Comparison of ENCODE assay signal across 1 cellular context in the genomic region with DNA sequence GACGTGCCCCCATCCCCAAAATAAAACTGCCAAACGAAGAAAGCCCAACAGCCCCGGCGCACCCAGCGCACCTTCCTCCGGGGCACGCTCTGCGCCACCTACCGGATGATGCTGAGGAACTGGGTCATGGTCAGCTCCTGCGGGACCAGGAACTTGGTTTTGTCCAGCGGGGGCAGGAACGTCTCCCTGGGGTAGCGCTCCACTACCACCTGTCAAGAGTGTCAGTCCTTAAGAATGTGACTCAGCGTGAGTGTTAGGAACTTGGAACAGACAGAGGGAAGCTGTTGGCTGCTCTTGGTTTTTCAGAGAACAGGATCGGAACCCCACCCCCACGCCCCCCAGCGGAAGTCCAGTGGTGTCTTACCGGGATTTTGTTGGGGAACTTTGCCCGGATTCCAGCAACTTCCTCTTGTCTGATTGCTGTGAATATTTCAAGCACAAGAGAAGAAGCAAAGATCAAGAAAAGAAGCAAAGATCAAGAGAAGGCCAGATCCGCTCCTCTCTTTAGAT.
TF ChIP-seq lines count a peak whose summit lies in the region.

No MANE protein-coding gene starts in this region.

TF ChIP-seq in A549, 52 proteins besides CTCF, POLR2A, EP300 and RAD21 (continued from another document):
- TF ChIP-seq, protein P1, sequence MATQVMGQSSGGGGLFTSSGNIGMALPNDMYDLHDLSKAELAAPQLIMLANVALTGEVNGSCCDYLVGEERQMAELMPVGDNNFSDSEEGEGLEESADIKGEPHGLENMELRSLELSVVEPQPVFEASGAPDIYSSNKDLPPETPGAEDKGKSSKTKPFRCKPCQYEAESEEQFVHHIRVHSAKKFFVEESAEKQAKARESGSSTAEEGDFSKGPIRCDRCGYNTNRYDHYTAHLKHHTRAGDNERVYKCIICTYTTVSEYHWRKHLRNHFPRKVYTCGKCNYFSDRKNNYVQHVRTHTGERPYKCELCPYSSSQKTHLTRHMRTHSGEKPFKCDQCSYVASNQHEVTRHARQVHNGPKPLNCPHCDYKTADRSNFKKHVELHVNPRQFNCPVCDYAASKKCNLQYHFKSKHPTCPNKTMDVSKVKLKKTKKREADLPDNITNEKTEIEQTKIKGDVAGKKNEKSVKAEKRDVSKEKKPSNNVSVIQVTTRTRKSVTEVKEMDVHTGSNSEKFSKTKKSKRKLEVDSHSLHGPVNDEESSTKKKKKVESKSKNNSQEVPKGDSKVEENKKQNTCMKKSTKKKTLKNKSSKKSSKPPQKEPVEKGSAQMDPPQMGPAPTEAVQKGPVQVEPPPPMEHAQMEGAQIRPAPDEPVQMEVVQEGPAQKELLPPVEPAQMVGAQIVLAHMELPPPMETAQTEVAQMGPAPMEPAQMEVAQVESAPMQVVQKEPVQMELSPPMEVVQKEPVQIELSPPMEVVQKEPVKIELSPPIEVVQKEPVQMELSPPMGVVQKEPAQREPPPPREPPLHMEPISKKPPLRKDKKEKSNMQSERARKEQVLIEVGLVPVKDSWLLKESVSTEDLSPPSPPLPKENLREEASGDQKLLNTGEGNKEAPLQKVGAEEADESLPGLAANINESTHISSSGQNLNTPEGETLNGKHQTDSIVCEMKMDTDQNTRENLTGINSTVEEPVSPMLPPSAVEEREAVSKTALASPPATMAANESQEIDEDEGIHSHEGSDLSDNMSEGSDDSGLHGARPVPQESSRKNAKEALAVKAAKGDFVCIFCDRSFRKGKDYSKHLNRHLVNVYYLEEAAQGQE (IDR thresholded peaks at IDR 0.05) = no peak
- TF ChIP-seq, protein P2, sequence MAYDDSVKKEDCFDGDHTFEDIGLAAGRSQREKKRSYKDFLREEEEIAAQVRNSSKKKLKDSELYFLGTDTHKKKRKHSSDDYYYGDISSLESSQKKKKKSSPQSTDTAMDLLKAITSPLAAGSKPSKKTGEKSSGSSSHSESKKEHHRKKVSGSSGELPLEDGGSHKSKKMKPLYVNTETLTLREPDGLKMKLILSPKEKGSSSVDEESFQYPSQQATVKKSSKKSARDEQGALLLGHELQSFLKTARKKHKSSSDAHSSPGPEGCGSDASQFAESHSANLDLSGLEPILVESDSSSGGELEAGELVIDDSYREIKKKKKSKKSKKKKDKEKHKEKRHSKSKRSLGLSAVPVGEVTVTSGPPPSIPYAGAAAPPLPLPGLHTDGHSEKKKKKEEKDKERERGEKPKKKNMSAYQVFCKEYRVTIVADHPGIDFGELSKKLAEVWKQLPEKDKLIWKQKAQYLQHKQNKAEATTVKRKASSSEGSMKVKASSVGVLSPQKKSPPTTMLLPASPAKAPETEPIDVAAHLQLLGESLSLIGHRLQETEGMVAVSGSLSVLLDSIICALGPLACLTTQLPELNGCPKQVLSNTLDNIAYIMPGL (CRISPR knock-in tag; IDR thresholded peaks at IDR 0.05; ENCODE audit: borderline replicate concordance) = no peak
- TF ChIP-seq EHF (CRISPR knock-in tag; IDR thresholded peaks at IDR 0.05) = no peak
- TF ChIP-seq RCOR1 (IDR thresholded peaks at IDR 0.05; ENCODE audit: low read depth, low read length) = no peak
